8 cellular contexts compared by ENCODE assay signal in the genomic region with DNA sequence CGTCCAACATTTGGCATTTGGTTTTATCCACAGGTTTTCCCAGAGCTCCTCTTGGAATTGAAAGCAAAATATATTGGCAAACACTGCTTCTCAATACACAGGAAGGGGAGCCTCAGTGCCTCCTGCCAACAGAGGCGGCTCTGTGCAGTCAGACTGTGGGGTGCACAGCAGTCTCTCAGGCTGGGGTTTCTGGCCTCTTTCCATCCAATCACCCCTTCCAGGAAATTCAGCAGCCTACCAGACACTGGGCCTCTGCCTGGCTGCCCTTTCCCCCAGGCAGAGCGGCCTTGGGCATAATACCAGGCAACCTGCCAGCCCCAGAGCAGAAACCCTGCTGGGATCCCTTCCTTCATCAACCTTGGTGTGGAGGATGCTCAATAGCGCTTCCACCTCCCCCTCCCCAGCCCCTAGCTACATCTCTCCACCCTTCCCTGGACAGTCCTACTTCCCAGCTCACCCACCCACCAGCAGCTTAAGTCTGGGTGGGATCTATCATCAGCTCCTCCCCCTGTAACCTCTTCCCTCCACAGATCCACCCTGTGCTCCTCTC. TPM values are rescaled to one million over a fixed set of nuclear protein-coding genes. Genes with fewer than 3 reads are reported as not detected.
DNase-seq lines count a peak whose midpoint lies in the region; ATAC-seq and TF ChIP-seq lines count a peak whose summit lies in the region.

No MANE protein-coding gene starts in this region.

- H3K9me3 ChIP-seq in muscle layer of duodenum (ENCODE audit: control insufficient read depth in 1 of 2, low read length in 2 of 2), result no peaks in the 10 kb centered on the region

- DNase-seq in CD14-positive monocyte (ENCODE audit: low spot score) (no peak), NCI-H146 treated with DMSO at 0.1 percent for 48 hours (lab: John Stamatoyannopoulos, UW; ENCODE audit: unreplicated experiment) (peak; percentile 82), dermis blood vessel endothelial cell (peak; percentile 77), cerebellar nuclear complex (lab: John Stamatoyannopoulos, UW) (no peak)

- H3K4me1 ChIP-seq in muscle layer of duodenum (ENCODE audit: control insufficient read depth in 1 of 2, insufficient read depth in 2 of 2, low read length in 2 of 2), result peaks cover 23 to 42% of the 10 kb centered on the region in 2 donors

- intact Hi-C loops in CD14-positive monocyte (cut with micrococcal nuclease), result no loop called here

- peaks cover 19 to 29% of the 10 kb centered on the region in 2 donors for H3K36me3 ChIP-seq in muscle layer of duodenum (ENCODE audit: control insufficient read depth in 1 of 2, insufficient read depth in 2 of 2, low read length in 2 of 2)

- peak overlapping the region; percentile 68 for H3K27ac ChIP-seq in muscle layer of duodenum (ENCODE audit: low read length)

- TF ChIP-seq CTCF in CD14-positive monocyte (IDR thresholded peaks at IDR 0.05), result no peak

- no peak overlapping the region for H3K4me3 ChIP-seq in muscle layer of duodenum (ENCODE audit: low read depth in 1 of 2, low read length in 2 of 2)

- no peaks in the 10 kb centered on the region for H3K4me1 Mint-ChIP-seq in CD14-positive monocyte

- H3K36me3 Mint-ChIP-seq in CD14-positive monocyte, result peaks cover 62 to 86% of the 10 kb centered on the region in 2 donors

- H3K27ac Mint-ChIP-seq in CD14-positive monocyte, result peak overlapping the region in 5 of 7 donors; percentile 50 to 78 (median 68)

- no peak overlapping the region for H3K4me3 Mint-ChIP-seq in CD14-positive monocyte

- no peaks in the 10 kb centered on the region for H3K27me3 ChIP-seq in muscle layer of duodenum (ENCODE audit: low read depth, low read length)

- H3K9me3 Mint-ChIP-seq in CD14-positive monocyte, result no peaks in the 10 kb centered on the region

- ATAC-seq in HG02642 (IDR thresholded peaks at IDR 0.05; ENCODE audit: poor library complexity, unreplicated experiment) (no peak), HG03045 (IDR thresholded peaks at IDR 0.05; ENCODE audit: unreplicated experiment) (no peak), HG02870 (IDR thresholded peaks at IDR 0.05; ENCODE audit: unreplicated experiment) (no peak)

- H3K27me3 Mint-ChIP-seq in CD14-positive monocyte (ENCODE audit: low read depth in 3 of 3), result peaks cover 0 to 1% (median 0%) of the 10 kb centered on the region in 3 donors

RNA-seq across cellular contexts. Expression of a gene that starts 17.8 kb away (rescaled TPM):
- not detected for polyA plus RNA-seq in CD14-positive monocyte
- 0.17 and 0.19 TPM in 2 replicates for total RNA-seq in dermis blood vessel endothelial cell

RNA-seq across cellular contexts. Expression of a gene that starts 40.5 kb away (rescaled TPM):
- 10 to 100 TPM; 89.5 to 97.4 TPM for polyA plus RNA-seq in CD14-positive monocyte
- 147 and 248 TPM in 2 replicates for total RNA-seq in dermis blood vessel endothelial cell

RNA-seq across cellular contexts. Expression of a gene that starts 58.4 kb away (rescaled TPM):
- 1 to 10 TPM; 4.8 to 5.9 TPM for polyA plus RNA-seq in CD14-positive monocyte
- total RNA-seq in dermis blood vessel endothelial cell, result 72.8 and 78.0 TPM in 2 replicates

Comparison
In these comparisons a context has a peak if more than half of its experiments do, and no peak if none do; other contexts are left out.
1. DNase-seq: peak in NCI-H146 treated with DMSO at 0.1 percent for 48 hours (single experiment) and dermis blood vessel endothelial cell (single experiment); none in CD14-positive monocyte (single experiment) and cerebellar nuclear complex (0 of 2).